In genomic region chr10:116270691-116271592, GRCh38 we compare ENCODE assay signal across 1 cellular context.
TF ChIP-seq lines count a peak whose summit lies in the region.

No MANE protein-coding gene starts in this region.

TF ChIP-seq in A549, 52 proteins besides CTCF, POLR2A, EP300 and RAD21:
- TF ChIP-seq SREBF2 (IDR thresholded peaks at IDR 0.05) (no peak), KDM1A (IDR thresholded peaks at IDR 0.05; ENCODE audit: low read depth) (no peak), BHLHE40 (IDR thresholded peaks at IDR 0.05; ENCODE audit: low read depth, low read length) (no peak), MAFK (IDR thresholded peaks at IDR 0.05; ENCODE audit: partially characterized antibody) (no peak), HOXB5 (CRISPR knock-in tag; IDR thresholded peaks at IDR 0.05) (no peak), ZC3H11A (IDR thresholded peaks at IDR 0.05) (no peak), EHF (CRISPR knock-in tag; IDR thresholded peaks at IDR 0.05) (no peak), SMC3 (IDR thresholded peaks at IDR 0.05) (no peak), RFX5 (IDR thresholded peaks at IDR 0.05) (no peak), FOXS1 (CRISPR knock-in tag; IDR thresholded peaks at IDR 0.05) (no peak), MYC (IDR thresholded peaks at IDR 0.05; ENCODE audit: borderline replicate concordance, low read length) (no peak), TP53 (CRISPR knock-in tag; IDR thresholded peaks at IDR 0.05) (no peak), TFCP2L1 (CRISPR knock-in tag; IDR thresholded peaks at IDR 0.05) (no peak), RNF2 (IDR thresholded peaks at IDR 0.05; ENCODE audit: borderline replicate concordance, low read depth) (no peak), CHD4 (IDR thresholded peaks at IDR 0.05; ENCODE audit: borderline replicate concordance) (no peak), ZNF302 (CRISPR knock-in tag; IDR thresholded peaks at IDR 0.05) (no peak)
TF ChIP-seq in A549: peak in this region for 0.
